Comparison of ENCODE assay signal across 8 cellular contexts in the genomic region with DNA sequence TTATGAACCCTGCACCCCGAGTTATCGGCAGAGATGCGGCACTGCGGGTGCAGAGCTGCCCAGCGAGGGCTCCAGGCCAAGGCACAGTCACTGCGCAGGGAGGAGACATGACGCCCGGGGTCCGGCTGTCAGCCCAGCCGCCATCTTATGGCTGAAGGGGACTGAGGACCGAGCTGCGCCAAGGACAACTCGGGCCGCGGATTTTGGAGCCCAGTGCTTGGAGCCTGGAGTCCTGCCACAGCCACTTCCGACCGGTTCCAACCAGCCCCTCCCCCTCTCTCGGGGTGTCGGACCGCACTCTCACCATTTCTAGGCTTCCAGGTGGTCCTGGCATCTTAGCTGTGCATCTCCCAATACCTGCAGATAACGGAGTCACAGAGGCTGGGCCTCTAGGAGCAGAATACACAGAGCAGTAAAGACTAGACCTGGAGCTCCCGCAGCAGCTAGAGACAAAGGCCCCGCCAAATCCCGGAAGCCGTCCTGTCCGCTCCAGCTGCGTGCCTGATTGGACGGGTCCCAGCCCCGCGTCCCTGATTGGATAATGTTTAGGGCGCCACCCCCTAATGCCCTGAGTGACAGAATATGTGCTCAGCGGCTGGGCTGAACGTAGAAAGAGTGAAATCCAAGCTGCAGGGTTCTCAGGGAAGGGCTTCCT. TPM values are rescaled to one million over a fixed set of nuclear protein-coding genes. Genes with fewer than 3 reads are reported as not detected.
DNase-seq lines count a peak whose midpoint lies in the region; ATAC-seq, FAIRE-seq and TF ChIP-seq lines count a peak whose summit lies in the region.

A gene (minus strand): TSS at position 451 of the 655 bp plus-strand sequence. CDS start 117 bp downstream, at position 334.

- H3K36me3 ChIP-seq in breast epithelium: no peaks in the 10 kb centered on the region

- H3K27me3 ChIP-seq in breast epithelium: no peaks in the 10 kb centered on the region

- H3K27ac ChIP-seq in VCaP (peak within 1 kb of the TSS; percentile 95), breast epithelium (peak within 1 kb of the TSS; percentile 88 to 91)

- FAIRE-seq in A204.1 (lab: Jason Lieb, UNC): peak; percentile 98

- ATAC-seq in GM18520 (IDR thresholded peaks at IDR 0.05; ENCODE audit: unreplicated experiment): peak; percentile 99
- peak; percentile 99 for ATAC-seq in HG03060 (IDR thresholded peaks at IDR 0.05; ENCODE audit: low read depth, unreplicated experiment)

- peak within 1 kb of the TSS; percentile 53 to 85 (median 76) for H3K4me3 ChIP-seq in breast epithelium

- peak; percentile 95 for DNase-seq in NCI-H2107 (lab: John Stamatoyannopoulos, UW)
- DNase-seq in breast epithelium (ENCODE audit: low spot score in 2 of 2): peak; percentile 96
- peak; percentile 89 for DNase-seq in iPS-NIHi11 (ENCODE audit: low spot score)
- peak; percentile 86 for DNase-seq in smooth muscle cell of the brain vasculature (ENCODE audit: low read depth, low spot score)

- no peaks in the 10 kb centered on the region for H3K4me1 ChIP-seq in breast epithelium

- no peak for TF ChIP-seq CTCF in VCaP (conservative IDR thresholded peaks at IDR 0.05)
- no peak for TF ChIP-seq CTCF in breast epithelium (IDR thresholded peaks at IDR 0.05)

- intact Hi-C loops in breast epithelium (cut with DNase I; ENCODE audit: low total_unique reads): no loop called here

- no peaks in the 10 kb centered on the region for H3K9me3 ChIP-seq in breast epithelium

- TF ChIP-seq POLR2A in breast epithelium (IDR thresholded peaks at IDR 0.05): peak; percentile 76

RNA-seq across cellular contexts. Expression of the gene that starts here (rescaled TPM):
- 10 to 100 TPM; 16.2 to 50.3 (median 34.1) TPM for total RNA-seq in breast epithelium

Comparison
In these comparisons a context has a peak if more than half of its experiments do, and no peak if none do; other contexts are left out.
1. Peak in every context shown above with its lines: DNase-seq, ATAC-seq, H3K4me3 ChIP-seq and H3K27ac ChIP-seq.